2 cellular contexts compared by ENCODE assay signal in the genomic region with DNA sequence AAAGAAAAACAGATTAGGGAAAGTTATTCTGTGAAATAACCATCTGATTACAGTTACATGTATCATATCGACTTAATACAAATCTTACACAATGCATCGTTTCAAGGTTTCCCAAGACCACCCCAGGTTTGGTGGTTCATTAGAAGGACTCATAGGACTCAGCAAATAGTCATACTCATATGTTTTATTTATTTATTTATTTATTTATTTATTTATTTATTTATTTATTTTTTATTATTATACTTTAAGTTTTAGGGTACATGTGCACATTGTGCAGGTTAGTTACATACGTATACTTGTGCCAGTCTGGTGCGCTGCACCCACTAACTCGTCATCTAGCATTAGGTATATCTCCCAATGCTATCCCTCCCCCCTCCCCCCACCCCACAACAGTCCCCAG.
DNase-seq lines count a peak whose midpoint lies in the region; ATAC-seq, FAIRE-seq and TF ChIP-seq lines count a peak whose summit lies in the region.
"Not testable (repeated sequence)": the region's sequence is repeated elsewhere in the genome, so short reads cannot be mapped to it uniquely, and the experiment has no call there.

No MANE protein-coding gene starts in this region.

- ATAC-seq in A549: not testable (repeated sequence)

- DNase-seq in A549 (ENCODE audit: low read depth in 1 of 2, low spot score in 1 of 2): not testable (repeated sequence)

- H3K36me3 ChIP-seq in HEK293 (ENCODE audit: control insufficient read depth in 2 of 2, insufficient read depth in 1 of 2, low read length in 2 of 2): not testable (repeated sequence)

- POLR2A ChIA-PET in A549 (lab: Yijun Ruan, JAX); HEK293 (lab: Yijun Ruan, JAX): not testable (repeated sequence)

- not testable (repeated sequence) for H3K4me3 ChIP-seq in A549; HEK293 (ENCODE audit: low read depth, low read length)

- H3K4me2 ChIP-seq in A549: not testable (repeated sequence)

- TF ChIP-seq RAD21 in A549 (conservative IDR thresholded peaks at IDR 0.05 in 1 of 2, IDR thresholded peaks at IDR 0.05 in 1 of 2): not testable (repeated sequence)

- not testable (repeated sequence) for TF ChIP-seq CTCF in A549 (IDR thresholded peaks at IDR 0.05); HEK293 (tag by site-specific recombination; IDR thresholded peaks at IDR 0.05)

- CTCF ChIA-PET in A549 (lab: Yijun Ruan, JAX); HEK293 (lab: Yijun Ruan, JAX): not testable (repeated sequence)

- TF ChIP-seq EP300 in A549 (IDR thresholded peaks at IDR 0.05): not testable (repeated sequence)

- 44% methylated on average over 5 of the region's 5 CpGs for WGBS in A549 (ENCODE audit: missing lambda C conversion rate)

- H3K4me1 ChIP-seq in A549; HEK293 (ENCODE audit: control insufficient read depth, insufficient read depth, low read length): not testable (repeated sequence)

- not testable (repeated sequence) for FAIRE-seq in A549 (lab: Jason Lieb, UNC)

- TF ChIP-seq POLR2A in A549 (IDR thresholded peaks at IDR 0.05; ENCODE audit: low read length): not testable (repeated sequence)

- not testable (repeated sequence) for H3K27ac ChIP-seq in A549; HEK293 (ENCODE audit: extremely low read depth, low read depth, low read length)

- H3K9me3 ChIP-seq in A549; HEK293 (ENCODE audit: control insufficient read depth, insufficient read depth, low read depth, low read length): not testable (repeated sequence)

TF ChIP-seq in A549, 52 proteins besides CTCF, POLR2A, EP300 and RAD21:
- peak; percentile 53 for TF ChIP-seq ZC3H11A (IDR thresholded peaks at IDR 0.05)
TF ChIP-seq in A549: peak in this region for 1; not testable (repeated sequence) for 51.

TF ChIP-seq in HEK293, 187 proteins besides CTCF, POLR2A, EP300 and RAD21:
- TF ChIP-seq ZNF623 (tag by site-specific recombination; IDR thresholded peaks at IDR 0.05) (peak; percentile 17; the same call in 1 of the 2 replicates), ZNF555 (tag by site-specific recombination; conservative IDR thresholded peaks at IDR 0.05) (peak; percentile 38), ZNF394 (tag by site-specific recombination; IDR thresholded peaks at IDR 0.05; ENCODE audit: borderline replicate concordance) (peak; percentile 42; the same call in 1 of the 2 replicates), ZNF426 (tag by site-specific recombination; IDR thresholded peaks at IDR 0.05) (peak; percentile 43), ZBTB11 (tag by site-specific recombination; conservative IDR thresholded peaks at IDR 0.05; ENCODE audit: low read depth) (peak; percentile 59; the same call in 1 of the 2 replicates)
